ENCODE assay signal across 16 cellular contexts in genomic region chr18:57930476-57930875, GRCh38.
A peak's percentile ranks its signal among the peaks of the same experiment; 100 is the strongest.
DNase-seq lines count a peak whose midpoint lies in the region; ATAC-seq, FAIRE-seq and TF ChIP-seq lines count a peak whose summit lies in the region.
"Had no signal": no experiment of that assay in that cellular context is flagged by ENCODE, and none has a peak within 500 bp of the region (broad histone marks: within the 10 kb centered on the region; RNA-seq: fewer than 3 reads in every experiment).

No MANE protein-coding gene starts in this region.

- no peak overlapping the region for H2BK12ac ChIP-seq in mesenchymal stem cell (ENCODE audit: low read length in 2 of 2)

- H3K14ac ChIP-seq in mesenchymal stem cell (ENCODE audit: low read length in 2 of 2) = no peak overlapping the region

- H3K27me3 ChIP-seq in RWPE2 (ENCODE audit: insufficient read depth, poor library complexity, severe bottlenecking) (no peaks in the 10 kb centered on the region), mesenchymal stem cell (ENCODE audit: control insufficient read depth in 1 of 2, insufficient read depth in 1 of 2, low read length in 2 of 2) (no peaks in the 10 kb centered on the region)
- H3K27me3 ChIP-seq: gastrocnemius medialis had no signal

- H2BK15ac ChIP-seq in mesenchymal stem cell (ENCODE audit: low read depth, poor library complexity, severe bottlenecking) = no peak overlapping the region

- no peak overlapping the region for H2AFZ ChIP-seq in mesenchymal stem cell (ENCODE audit: low read depth, low read length)

- H3K4me3 ChIP-seq in RWPE2 (ENCODE audit: severe bottlenecking) (peak overlapping the region; percentile 4), mesenchymal stem cell (ENCODE audit: insufficient read depth in 1 of 2, low read depth in 1 of 2, low read length in 2 of 2) (peak overlapping the region in 1 of 2 experiments; percentile 42)
- H3K4me3 ChIP-seq: gastrocnemius medialis had no signal

- TF ChIP-seq CTCF in RWPE2 (IDR thresholded peaks at IDR 0.05; ENCODE audit: poor library complexity, severe bottlenecking) = no peak

- H2BK5ac ChIP-seq in mesenchymal stem cell (ENCODE audit: low read depth, low read length, poor library complexity, severe bottlenecking) = no peak overlapping the region

- H3K23ac ChIP-seq in mesenchymal stem cell (ENCODE audit: low read length in 2 of 2) = no peak overlapping the region

- DNase-seq in NCI-H1417 (lab: John Stamatoyannopoulos, UW) = peak; percentile 24 to 92 (median 80)
- DNase-seq in NCI-H1417 treated with DMSO at 0.1 percent for 48 hours (lab: John Stamatoyannopoulos, UW) = no peak
- DNase-seq in NCI-H187 (lab: John Stamatoyannopoulos, UW) = peak; percentile 24 to 78
- no peak for DNase-seq in RWPE2 (ENCODE audit: low spot score)
- no peak for DNase-seq in mesenchymal stem cell
- no peak for DNase-seq in COLO829 (ENCODE audit: low spot score)
- no peak for DNase-seq in RCC 7860 (ENCODE audit: low spot score)
- DNase-seq in activated CD8-positive, alpha-beta memory T cell treated with anti-CD3 and anti-CD28 coated beads for 24 hours = no peak
- DNase-seq: activated CD8-positive, alpha-beta T cell treated with anti-CD3 and anti-CD28 coated beads, Interleukin-2, amount 10 ng/mL, durations not matched to agents 7 days and 5 days; activated naive CD4-positive, alpha-beta T cell treated with anti-CD3 and anti-CD28 coated beads, Interleukin-2, amount 50 U/mL, for 16 hours; DND-41; gastrocnemius medialis; kidney glomerular epithelial cell; stimulated activated CD4-positive, alpha-beta T cell treated with anti-CD3 and anti-CD28 coated beads, Interleukin-12 subunit alpha, Interleukin-12 subunit beta, amount 100 ng/mL, for 4 hours; stimulated activated CD8-positive, alpha-beta memory T cell treated with anti-CD3 and anti-CD28 coated beads, Interleukin-4, amount 100 ng/mL, for 48 hours had no signal

- peak; percentile 59 for ATAC-seq in RWPE2 (ENCODE audit: low read depth)
- ATAC-seq: activated CD8-positive, alpha-beta T cell treated with anti-CD3 and anti-CD28 coated beads, Interleukin-2, amount 10 ng/mL, durations not matched to agents 7 days and 5 days; gastrocnemius medialis had no signal

- H2AK5ac ChIP-seq in mesenchymal stem cell (ENCODE audit: low read length, severe bottlenecking) = no peak overlapping the region

- H4K91ac ChIP-seq in mesenchymal stem cell (ENCODE audit: low read length) = no peak overlapping the region

- H3K9me3 ChIP-seq in RWPE2 (ENCODE audit: severe bottlenecking) (no peaks in the 10 kb centered on the region), mesenchymal stem cell (ENCODE audit: control insufficient read depth, low read length) (no peaks in the 10 kb centered on the region)
- H3K9me3 ChIP-seq: gastrocnemius medialis had no signal

- H3K18ac ChIP-seq in mesenchymal stem cell (ENCODE audit: low read depth in 1 of 2, low read length in 2 of 2) = no peak overlapping the region

- H3K4me1 ChIP-seq in RWPE2 (ENCODE audit: insufficient read depth, poor library complexity, severe bottlenecking) (peaks cover 9% of the 10 kb centered on the region), mesenchymal stem cell (ENCODE audit: control insufficient read depth, insufficient read depth, low read depth, low read length) (peaks cover under 1% of the 10 kb centered on the region)

- no peak overlapping the region for H3K4ac ChIP-seq in mesenchymal stem cell (ENCODE audit: low read depth in 1 of 2, low read length in 2 of 2)

- no peak overlapping the region for H4K8ac ChIP-seq in mesenchymal stem cell (ENCODE audit: low read length)

- no peak overlapping the region for H2BK120ac ChIP-seq in mesenchymal stem cell (ENCODE audit: low read depth, low read length)

- no peaks in the 10 kb centered on the region for H3K79me1 ChIP-seq in mesenchymal stem cell (replicated peaks; ENCODE audit: low read length, poor library complexity, severe bottlenecking)

- H3K36me3 ChIP-seq in RWPE2 (ENCODE audit: low read depth) = no peaks in the 10 kb centered on the region
- no peaks in the 10 kb centered on the region for H3K36me3 ChIP-seq in mesenchymal stem cell (ENCODE audit: control insufficient read depth in 1 of 2, insufficient read depth in 2 of 2, low read depth in 1 of 2, low read length in 2 of 2)
- H3K36me3 ChIP-seq: gastrocnemius medialis had no signal

- peak overlapping the region; percentile 26 for H3K9ac ChIP-seq in mesenchymal stem cell (ENCODE audit: low read length)

- no peak overlapping the region for H3K4me2 ChIP-seq in mesenchymal stem cell (ENCODE audit: low read length, poor library complexity, severe bottlenecking)

- 73% methylated on average over 6 of the region's 6 CpGs for WGBS in mesenchymal stem cell

- H3K27ac ChIP-seq in RWPE2 (ENCODE audit: poor library complexity, severe bottlenecking) (no peak overlapping the region), mesenchymal stem cell (ENCODE audit: low read length, poor library complexity, severe bottlenecking) (no peak overlapping the region)
- H3K27ac ChIP-seq: gastrocnemius medialis had no signal

- no peak for FAIRE-seq in RCC 7860 (lab: Jason Lieb, UNC)
- FAIRE-seq: GM12892 had no signal

Comparison
In these comparisons a context has a peak if more than half of its experiments do, and no peak if none do; other contexts are left out.
1. DNase-seq: peak in NCI-H1417 (3 of 3) and NCI-H187 (2 of 2); none in NCI-H1417 treated with DMSO at 0.1 percent for 48 hours (single experiment), RWPE2 (single experiment), mesenchymal stem cell (single experiment), COLO829 (single experiment), RCC 7860 (single experiment) and activated CD8-positive, alpha-beta memory T cell treated with anti-CD3 and anti-CD28 coated beads for 24 hours (single experiment).